In genomic region chr17:29247219-29247618, GRCh38 we compare ENCODE assay signal across 19 cellular contexts. TPM values are rescaled to one million over a fixed set of nuclear protein-coding genes. Genes with fewer than 3 reads are reported as not detected.
DNase-seq lines count a peak whose midpoint lies in the region; FAIRE-seq and TF ChIP-seq lines count a peak whose summit lies in the region.
"Had no signal": no experiment of that assay in that cellular context is flagged by ENCODE, and none has a peak within 500 bp of the region (broad histone marks: within the 10 kb centered on the region; RNA-seq: fewer than 3 reads in every experiment).

No MANE protein-coding gene starts in this region.

- H3K27me3 Mint-ChIP-seq in MCF 10A (ENCODE audit: insufficient read depth, unreplicated experiment), result no peaks in the 10 kb centered on the region

- no peaks in the 10 kb centered on the region for H3K9me2 ChIP-seq in OCI-LY7 (ENCODE audit: insufficient read depth, low read length)

- H3K9ac ChIP-seq in mammary epithelial cell (ENCODE audit: insufficient read depth, low read length), result no peak overlapping the region
- H3K9ac ChIP-seq in mesenchymal stem cell (ENCODE audit: low read length), result no peak overlapping the region
- H3K9ac ChIP-seq: BLaER1 had no signal

- no peak overlapping the region for H3K4ac ChIP-seq in mesenchymal stem cell (ENCODE audit: low read depth in 1 of 2, low read length in 2 of 2)

- BruUV-seq in MCF 10A (replicated peaks; lab: Mats Ljungman, UMichigan), result no TSS peak
- BruUV-seq in mammary epithelial cell (replicated peaks; lab: Mats Ljungman, UMichigan), result no TSS peak
- no TSS peak for BruUV-seq in OCI-LY7 (replicated peaks; lab: Mats Ljungman, UMichigan)

- H2BK5ac ChIP-seq in mesenchymal stem cell (ENCODE audit: low read depth, low read length, poor library complexity, severe bottlenecking), result no peak overlapping the region

- POLR2A ChIA-PET in MCF 10A (lab: Yijun Ruan, JAX) (interaction anchor here (1.6 kb wide), 1 partner anchor 8 kb away, joined by 5 read pairs; no protein-coding TSS in a partner anchor), OCI-LY7 (lab: Charles Lee) (no interaction called here)

- dilution Hi-C loops in mammary epithelial cell (cut with HindIII; ENCODE audit: low sequenced_read_pairs), result loop anchor here (25.0 kb wide), 1 partner anchor 235 kb away; the partner anchor contains the start of gene SEZ6

- H3K9me3 ChIP-seq in mammary epithelial cell (replicated peaks; ENCODE audit: insufficient read depth, low read length) (no peaks in the 10 kb centered on the region), ectodermal cell (ENCODE audit: control insufficient read depth, low read length) (no peaks in the 10 kb centered on the region), mesenchymal stem cell (ENCODE audit: control insufficient read depth, low read length) (no peaks in the 10 kb centered on the region), OCI-LY7 (ENCODE audit: low read length) (no peaks in the 10 kb centered on the region)
- H3K9me3 ChIP-seq: BLaER1 had no signal

- CTCF ChIA-PET in MCF 10A (lab: Yijun Ruan, JAX) (no interaction called here), mammary epithelial cell (lab: Charles Lee; ENCODE audit: low non-redundant PET) (no interaction called here), OCI-LY7 (lab: Charles Lee; ENCODE audit: unreplicated experiment) (no interaction called here)

- intact Hi-C loops in MCF 10A (cut with micrococcal nuclease), result no loop called here
- intact Hi-C loops in mammary epithelial cell (cut with micrococcal nuclease), result no loop called here
- intact Hi-C loops in OCI-LY7 (cut with micrococcal nuclease; ENCODE audit: unreplicated experiment), result no loop called here

- H3K4me2 ChIP-seq in mammary epithelial cell (ENCODE audit: insufficient read depth, low read depth, low read length) (no peak overlapping the region), mesenchymal stem cell (ENCODE audit: low read length, poor library complexity, severe bottlenecking) (no peak overlapping the region), OCI-LY7 (ENCODE audit: low read length) (no peak overlapping the region)
- H3K4me2 ChIP-seq: BLaER1 had no signal

- H3K79me2 ChIP-seq in mammary epithelial cell (ENCODE audit: insufficient read depth, low read length), result no peaks in the 10 kb centered on the region
- no peaks in the 10 kb centered on the region for H3K79me2 ChIP-seq in OCI-LY7 (ENCODE audit: insufficient read depth, low read depth, low read length)

- no peaks in the 10 kb centered on the region for H4K20me1 ChIP-seq in mammary epithelial cell (ENCODE audit: insufficient read depth, low read length)
- H4K20me1 ChIP-seq in OCI-LY7 (ENCODE audit: insufficient read depth, low read length), result no peaks in the 10 kb centered on the region
- H4K20me1 ChIP-seq: BLaER1 had no signal

- in situ Hi-C loops in mammary epithelial cell (cut with MboI; ENCODE audit: low sequenced_read_pairs in 2 of 2), result no loop called here

- H3K4me3 Mint-ChIP-seq in MCF 10A (ENCODE audit: unreplicated experiment), result no peak overlapping the region
- H3K4me3 Mint-ChIP-seq: CD8-positive, alpha-beta T cell; H9 had no signal

- no peak overlapping the region for H3K23ac ChIP-seq in mesenchymal stem cell (ENCODE audit: low read length in 2 of 2)

- H3K27me3 ChIP-seq in mammary epithelial cell (ENCODE audit: insufficient read depth, low read length), result no peaks in the 10 kb centered on the region
- H3K27me3 ChIP-seq in ectodermal cell (ENCODE audit: control insufficient read depth, insufficient read depth, low read length, poor library complexity, severe bottlenecking), result no peaks in the 10 kb centered on the region
- no peaks in the 10 kb centered on the region for H3K27me3 ChIP-seq in mesenchymal stem cell (ENCODE audit: control insufficient read depth in 1 of 2, insufficient read depth in 1 of 2, low read length in 2 of 2)
- H3K27me3 ChIP-seq: BLaER1 had no signal

- FAIRE-seq in H54 (lab: Jason Lieb, UNC), result no peak
- FAIRE-seq: GM12878, HTR-8/SVneo had no signal

- H3K27ac ChIP-seq in mammary epithelial cell (ENCODE audit: insufficient read depth, low read depth, low read length) (no peak overlapping the region), ectodermal cell (ENCODE audit: insufficient read depth, low read depth, low read length, poor library complexity, severe bottlenecking) (peak overlapping the region; percentile 70), mesenchymal stem cell (ENCODE audit: low read length, poor library complexity, severe bottlenecking) (no peak overlapping the region), substantia nigra (ENCODE audit: low read depth, low read length, poor library complexity, severe bottlenecking) (peak overlapping the region; percentile 61), OCI-LY7 (ENCODE audit: low read depth, low read length, poor library complexity, severe bottlenecking) (no peak overlapping the region)
- H3K27ac ChIP-seq: BLaER1 had no signal

- TF ChIP-seq CTCF in MCF 10A (IDR thresholded peaks at IDR 0.05; ENCODE audit: unreplicated experiment), result no peak
- no peak for TF ChIP-seq CTCF in mammary epithelial cell (conservative IDR thresholded peaks at IDR 0.05 in 1 of 2, IDR thresholded peaks at IDR 0.05 in 1 of 2; ENCODE audit: extremely low read depth in 1 of 2, insufficient read depth in 1 of 2, low read depth in 1 of 2, low read length in 2 of 2)
- TF ChIP-seq CTCF in OCI-LY7 (conservative IDR thresholded peaks at IDR 0.05; ENCODE audit: low read length), result no peak

- peaks cover 5% of the 10 kb centered on the region for H3K36me3 Mint-ChIP-seq in MCF 10A (ENCODE audit: insufficient read depth, unreplicated experiment)

- no peak overlapping the region for H2BK12ac ChIP-seq in mesenchymal stem cell (ENCODE audit: low read length in 2 of 2)

- no peaks in the 10 kb centered on the region for H3K9me3 Mint-ChIP-seq in MCF 10A (ENCODE audit: unreplicated experiment)
- H3K9me3 Mint-ChIP-seq: CD8-positive, alpha-beta T cell; H9 had no signal

- H2AFZ ChIP-seq in mammary epithelial cell (ENCODE audit: low read depth, low read length) (no peak overlapping the region), mesenchymal stem cell (ENCODE audit: low read depth, low read length) (no peak overlapping the region), OCI-LY7 (ENCODE audit: low read length) (no peak overlapping the region)

- no peak overlapping the region for H4K8ac ChIP-seq in mesenchymal stem cell (ENCODE audit: low read length)

- H3K4me3 ChIP-seq in mammary epithelial cell (replicated peaks in 1 of 3; ENCODE audit: insufficient read depth in 1 of 3, low read depth in 2 of 3, low read length in 3 of 3), result no peak overlapping the region
- no peak overlapping the region for H3K4me3 ChIP-seq in ectodermal cell (ENCODE audit: insufficient read depth, low read depth, low read length)
- no peak overlapping the region for H3K4me3 ChIP-seq in mesenchymal stem cell (ENCODE audit: insufficient read depth in 1 of 2, low read depth in 1 of 2, low read length in 2 of 2)
- no peak overlapping the region for H3K4me3 ChIP-seq in OCI-LY7 (ENCODE audit: low read depth, low read length, poor library complexity, severe bottlenecking)
- H3K4me3 ChIP-seq: BLaER1, GM12878 had no signal

- H3K14ac ChIP-seq in mesenchymal stem cell (ENCODE audit: low read length in 2 of 2), result no peak overlapping the region

- H2BK15ac ChIP-seq in mesenchymal stem cell (ENCODE audit: low read depth, poor library complexity, severe bottlenecking), result no peak overlapping the region

- H3K4me1 ChIP-seq in mammary epithelial cell (ENCODE audit: insufficient read depth, low read length), result peaks cover 8% of the 10 kb centered on the region
- peaks cover 9% of the 10 kb centered on the region for H3K4me1 ChIP-seq in ectodermal cell (ENCODE audit: control insufficient read depth, insufficient read depth, low read length)
- H3K4me1 ChIP-seq in mesenchymal stem cell (ENCODE audit: control insufficient read depth, insufficient read depth, low read depth, low read length), result peaks cover 19% of the 10 kb centered on the region
- peaks cover 6% of the 10 kb centered on the region for H3K4me1 ChIP-seq in OCI-LY7 (ENCODE audit: insufficient read depth, low read length, poor library complexity, severe bottlenecking)

- no peak for TF ChIP-seq POLR2A in H54 (IDR thresholded peaks at IDR 0.05; ENCODE audit: low read depth, low read length)

- no peak overlapping the region for H4K91ac ChIP-seq in mesenchymal stem cell (ENCODE audit: low read length)

- peak overlapping the region; percentile 57 for H2AK5ac ChIP-seq in mesenchymal stem cell (ENCODE audit: low read length, severe bottlenecking)

- H3K79me1 ChIP-seq in mesenchymal stem cell (replicated peaks; ENCODE audit: low read length, poor library complexity, severe bottlenecking), result no peaks in the 10 kb centered on the region

- 100% methylated on average over 2 of the region's 2 CpGs for WGBS in mammary epithelial cell (ENCODE audit: low coverage, missing lambda C conversion rate)
- 56 to 89% methylated on average over 1 to 2 of the region's 2 CpGs for WGBS in ectodermal cell, 2 experiments
- WGBS in mesenchymal stem cell, result no CpG with 5 or more reads among the region's 2 CpGs

- DNase-seq in MCF 10A (ENCODE audit: unreplicated experiment), result no peak
- DNase-seq in mammary epithelial cell, result no peak
- DNase-seq in mesenchymal stem cell, result no peak
- no peak for DNase-seq in substantia nigra (lab: John Stamatoyannopoulos, UW)
- DNase-seq in OCI-LY7 (ENCODE audit: low spot score), result no peak
- no peak for DNase-seq in amniotic stem cell (lab: John Stamatoyannopoulos, UW)
- DNase-seq in H54 (ENCODE audit: insufficient read length, low spot score), result no peak
- DNase-seq: 8988T; Calu3; CD8-positive, alpha-beta T cell; DMS79 treated with DMSO at 0.1 percent for 48 hours; GOT3; H9 had no signal

- H3K4me1 Mint-ChIP-seq in MCF 10A (ENCODE audit: insufficient read depth, unreplicated experiment), result peaks cover 5% of the 10 kb centered on the region

- no peaks in the 10 kb centered on the region for H3K36me3 ChIP-seq in mammary epithelial cell (ENCODE audit: insufficient read depth, low read length)
- H3K36me3 ChIP-seq in ectodermal cell (ENCODE audit: control insufficient read depth, insufficient read depth, low read length), result no peaks in the 10 kb centered on the region
- no peaks in the 10 kb centered on the region for H3K36me3 ChIP-seq in mesenchymal stem cell (ENCODE audit: control insufficient read depth in 1 of 2, insufficient read depth in 2 of 2, low read depth in 1 of 2, low read length in 2 of 2)
- H3K36me3 ChIP-seq in OCI-LY7 (ENCODE audit: insufficient read depth, low read length), result no peaks in the 10 kb centered on the region
- H3K36me3 ChIP-seq: BLaER1 had no signal

- no peak overlapping the region for H2BK120ac ChIP-seq in mesenchymal stem cell (ENCODE audit: low read depth, low read length)

- H3K18ac ChIP-seq in mesenchymal stem cell (ENCODE audit: low read depth in 1 of 2, low read length in 2 of 2), result no peak overlapping the region

- peak overlapping the region; percentile 55 for H3K27ac Mint-ChIP-seq in MCF 10A (ENCODE audit: low read depth, unreplicated experiment)
- H3K27ac Mint-ChIP-seq: CD8-positive, alpha-beta T cell had no signal

RNA-seq across cellular contexts. Expression of gene CRYBA1, which starts 0.6 kb away (rescaled TPM):
- not detected in 2 replicates for total RNA-seq in MCF 10A (2022)
- total RNA-seq in mammary epithelial cell, result not detected
- polyA plus RNA-seq in mammary epithelial cell, result not detected
- polyA minus RNA-seq in mammary epithelial cell, result not detected
- 2.0 TPM for polyA plus RNA-seq in ectodermal cell (2013, experiment 1 of 4)
- polyA plus RNA-seq in ectodermal cell (2013, experiment 2 of 4), result 1.7 TPM
- 0.69 TPM for polyA plus RNA-seq in ectodermal cell (2013, experiment 3 of 4)
- 1.6 TPM for polyA plus RNA-seq in ectodermal cell (2013, experiment 4 of 4)
- not detected for polyA plus RNA-seq in mesenchymal stem cell (2013, experiment 1 of 2)
- not detected for polyA plus RNA-seq in mesenchymal stem cell (2013, experiment 2 of 2)
- not detected in 2 replicates for total RNA-seq in OCI-LY7 (2014; rRNA removed; shearing (Covaris generic))
- not detected in 2 replicates for total RNA-seq in OCI-LY7 (2022)
- total RNA-seq: A673; Calu3; CD8-positive, alpha-beta T cell; GM12878; H9 had no signal
- polyA plus RNA-seq: AG04450, GM12878 had no signal

RNA-seq across cellular contexts. Expression of gene NUFIP2, which starts 46.7 kb away (rescaled TPM):
- 78.6 and 88.0 TPM in 2 replicates for total RNA-seq in MCF 10A (2022)
- 10 to 100 TPM; 57.2 to 72.3 TPM for total RNA-seq in mammary epithelial cell
- 25.4 TPM for polyA plus RNA-seq in mammary epithelial cell
- polyA minus RNA-seq in mammary epithelial cell, result 29.4 TPM
- 47.5 TPM for polyA plus RNA-seq in ectodermal cell (2013, experiment 1 of 4)
- 50.8 TPM for polyA plus RNA-seq in ectodermal cell (2013, experiment 2 of 4)
- polyA plus RNA-seq in ectodermal cell (2013, experiment 3 of 4), result 43.6 TPM
- polyA plus RNA-seq in ectodermal cell (2013, experiment 4 of 4), result 52.1 TPM
- polyA plus RNA-seq in mesenchymal stem cell (2013, experiment 1 of 2), result 24.4 TPM
- 22.7 TPM for polyA plus RNA-seq in mesenchymal stem cell (2013, experiment 2 of 2)
- total RNA-seq in OCI-LY7 (2014; rRNA removed; shearing (Covaris generic)), result 36.0 and 37.1 TPM in 2 replicates
- 70.4 and 71.4 TPM in 2 replicates for total RNA-seq in OCI-LY7 (2022)

Comparison
In these comparisons a context has a peak if more than half of its experiments do, and no peak if none do; other contexts are left out.
1. H3K27ac ChIP-seq: peak in ectodermal cell (single experiment) and substantia nigra (single experiment); none in mammary epithelial cell (single experiment), mesenchymal stem cell (single experiment) and OCI-LY7 (single experiment).